In the genomic region with DNA sequence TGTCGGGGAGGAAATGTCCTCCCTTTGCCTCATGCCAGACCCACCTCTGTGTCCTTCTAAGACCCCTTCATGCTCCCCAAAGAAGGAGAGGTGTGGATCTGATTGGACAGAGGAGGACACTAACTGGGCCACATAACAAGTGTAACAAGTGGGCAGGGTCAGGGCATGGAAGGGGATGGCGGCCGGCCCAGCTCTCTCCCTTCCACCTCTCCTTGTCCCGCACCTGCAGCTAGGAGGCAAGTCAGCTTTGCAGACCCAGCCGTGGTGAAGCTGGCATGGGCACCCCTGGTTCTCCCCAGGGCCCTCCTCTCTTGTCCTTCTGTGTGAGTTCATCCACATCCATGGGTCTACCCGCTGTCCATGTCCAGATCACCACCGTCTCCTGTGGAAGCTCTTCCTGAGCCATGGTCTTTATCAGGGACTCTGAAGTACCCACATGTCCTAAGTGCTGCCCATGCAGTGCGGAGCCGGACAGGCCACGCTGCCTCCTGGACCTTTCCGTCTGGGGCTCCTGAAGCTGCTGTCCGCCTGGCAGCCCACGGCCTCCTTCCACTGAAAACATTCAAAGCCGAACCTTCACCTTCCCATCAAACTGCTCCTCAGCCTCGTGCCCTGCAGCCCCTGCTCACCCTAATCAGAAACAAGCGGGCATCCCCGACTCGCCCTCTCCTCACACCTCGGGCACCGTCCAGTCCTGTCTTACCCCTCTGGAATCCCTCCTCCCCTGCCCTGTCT, we compare ENCODE assay signal across 15 cellular contexts.
A peak's percentile ranks its signal among the peaks of the same experiment; 100 is the strongest.
DNase-seq lines count a peak whose midpoint lies in the region; ATAC-seq and TF ChIP-seq lines count a peak whose summit lies in the region.
"Had no signal": no experiment of that assay in that cellular context is flagged by ENCODE, and none has a peak within 500 bp of the region (broad histone marks: within the 10 kb centered on the region; RNA-seq: fewer than 3 reads in every experiment).

No MANE protein-coding gene starts in this region.

- DNase-seq in cardiac septum (ENCODE audit: low spot score) = peak; percentile 70
- no peak for DNase-seq in left ventricle myocardium inferior
- DNase-seq in caudate nucleus (lab: John Stamatoyannopoulos, UW) = no peak
- no peak for DNase-seq in neural crest cell (ENCODE audit: low read depth, low spot score)
- no peak for DNase-seq in stimulated activated naive CD4-positive, alpha-beta T cell treated with Interleukin-2 at 50 U/mL for 16 hours (lab: John Stamatoyannopoulos, UW)
- no peak for DNase-seq in GOT3 (lab: John Stamatoyannopoulos, UW)
- DNase-seq: Calu3; CD8-positive, alpha-beta T cell; DMS79 treated with DMSO at 0.1 percent for 48 hours; GF-D8 had no signal

- intact Hi-C loops in cardiac septum (cut with DNase I) = no loop called here
- intact Hi-C loops in left ventricle myocardium inferior (cut with micrococcal nuclease) = no loop called here

- H3K4me1 ChIP-seq in left ventricle myocardium inferior = no peaks in the 10 kb centered on the region
- H3K4me1 ChIP-seq: HAP-1 had no signal

- H3K4me1 Mint-ChIP-seq in neural crest cell = peaks cover 9% of the 10 kb centered on the region
- H3K4me1 Mint-ChIP-seq in stimulated activated memory B cell treated with anti-CD40 and anti-IgM and Interleukin-4, amounts not matched to agents 10 μg/mL and 1 μg/mL and 100 μg/mL, for 72 hours = peaks cover 6% of the 10 kb centered on the region

- H3K27ac ChIP-seq in left ventricle myocardium inferior (replicated peaks) (no peak overlapping the region), caudate nucleus (ENCODE audit: low read depth, low read length) (peak overlapping the region; percentile 96)
- H3K27ac ChIP-seq: BLaER1 treated with 17β-estradiol and CSF1 and Interleukin-3, amounts not matched to agents 10 nM and 100 nM had no signal

- H3K27ac Mint-ChIP-seq in neural crest cell (ENCODE audit: unreplicated experiment) = peak overlapping the region; percentile 60
- H3K27ac Mint-ChIP-seq in stimulated activated memory B cell treated with anti-CD40 and anti-IgM and Interleukin-4, amounts not matched to agents 10 μg/mL and 1 μg/mL and 100 μg/mL, for 72 hours = no peak overlapping the region
- H3K27ac Mint-ChIP-seq: B cell; CD8-positive, alpha-beta T cell had no signal

- H3K36me3 Mint-ChIP-seq in neural crest cell (ENCODE audit: low read depth) = no peaks in the 10 kb centered on the region
- H3K36me3 Mint-ChIP-seq in stimulated activated memory B cell treated with anti-CD40 and anti-IgM and Interleukin-4, amounts not matched to agents 10 μg/mL and 1 μg/mL and 100 μg/mL, for 72 hours = no peaks in the 10 kb centered on the region
- H3K36me3 Mint-ChIP-seq: CD8-positive, alpha-beta T cell had no signal

- peaks cover 17% of the 10 kb centered on the region for H3K9me3 ChIP-seq in left ventricle myocardium inferior (replicated peaks)
- H3K9me3 ChIP-seq: HAP-1 had no signal

- ATAC-seq in stimulated activated memory B cell treated with anti-CD40 and anti-IgM and Interleukin-4, amounts not matched to agents 10 μg/mL and 1 μg/mL and 100 μg/mL, for 72 hours = peak; percentile 4
- ATAC-seq in HG02642 (IDR thresholded peaks at IDR 0.05; ENCODE audit: poor library complexity, unreplicated experiment) = no peak
- ATAC-seq: CD8-positive, alpha-beta T cell had no signal

- no peaks in the 10 kb centered on the region for H3K27me3 Mint-ChIP-seq in neural crest cell (ENCODE audit: low read depth)
- peaks cover 22% of the 10 kb centered on the region for H3K27me3 Mint-ChIP-seq in stimulated activated memory B cell treated with anti-CD40 and anti-IgM and Interleukin-4, amounts not matched to agents 10 μg/mL and 1 μg/mL and 100 μg/mL, for 72 hours

- H3K36me3 ChIP-seq in left ventricle myocardium inferior = no peaks in the 10 kb centered on the region
- H3K36me3 ChIP-seq: BLaER1 treated with 17β-estradiol and CSF1 and Interleukin-3, amounts not matched to agents 10 nM and 100 nM; HAP-1 had no signal

- peaks cover 5% of the 10 kb centered on the region for H3K9me3 Mint-ChIP-seq in neural crest cell
- H3K9me3 Mint-ChIP-seq in stimulated activated memory B cell treated with anti-CD40 and anti-IgM and Interleukin-4, amounts not matched to agents 10 μg/mL and 1 μg/mL and 100 μg/mL, for 72 hours = peaks cover 5% of the 10 kb centered on the region

- TF ChIP-seq CTCF in left ventricle myocardium inferior (IDR thresholded peaks at IDR 0.05; ENCODE audit: borderline replicate concordance) (no peak), neural crest cell (conservative IDR thresholded peaks at IDR 0.05) (no peak)

- no peak overlapping the region for H3K4me3 Mint-ChIP-seq in neural crest cell
- H3K4me3 Mint-ChIP-seq in stimulated activated memory B cell treated with anti-CD40 and anti-IgM and Interleukin-4, amounts not matched to agents 10 μg/mL and 1 μg/mL and 100 μg/mL, for 72 hours = no peak overlapping the region
- H3K4me3 Mint-ChIP-seq: B cell; CD8-positive, alpha-beta T cell had no signal

- peaks cover 83% of the 10 kb centered on the region for H3K27me3 ChIP-seq in left ventricle myocardium inferior (ENCODE audit: low read depth)
- H3K27me3 ChIP-seq: BLaER1 treated with 17β-estradiol and CSF1 and Interleukin-3, amounts not matched to agents 10 nM and 100 nM had no signal

- no peak overlapping the region for H3K4me3 ChIP-seq in left ventricle myocardium inferior
- H3K4me3 ChIP-seq: BLaER1 treated with 17β-estradiol and CSF1 and Interleukin-3, amounts not matched to agents 10 nM and 100 nM; HAP-1 had no signal
